21 cellular contexts compared by ENCODE assay signal in the genomic region with DNA sequence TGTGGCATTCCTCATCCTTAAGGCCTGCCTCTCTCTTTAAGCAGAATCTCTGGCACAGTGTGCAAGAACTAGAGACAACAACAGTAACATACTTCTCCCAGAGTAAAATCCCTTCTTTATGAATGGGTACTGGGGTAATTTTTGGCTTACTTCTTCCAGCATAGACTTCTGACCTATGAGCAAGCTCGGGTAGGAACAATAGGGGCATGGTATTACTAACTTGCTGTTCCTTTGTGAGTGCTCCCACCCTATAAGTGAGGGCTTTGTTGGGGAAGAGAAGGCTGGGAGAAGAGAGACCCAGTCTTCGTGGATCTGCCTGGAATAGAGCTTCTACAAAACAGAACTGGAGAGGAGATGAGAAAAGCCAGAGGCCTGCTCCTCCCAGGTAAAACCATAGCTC. TPM values are rescaled to one million over a fixed set of nuclear protein-coding genes. Genes with fewer than 3 reads are reported as not detected.
DNase-seq lines count a peak whose midpoint lies in the region; ATAC-seq and TF ChIP-seq lines count a peak whose summit lies in the region.
"Had no signal": no experiment of that assay in that cellular context is flagged by ENCODE, and none has a peak within 500 bp of the region (broad histone marks: within the 10 kb centered on the region; RNA-seq: fewer than 3 reads in every experiment).

No MANE protein-coding gene starts in this region.

- no peak overlapping the region for H3K9ac ChIP-seq in PC-3 (ENCODE audit: low read length)
- H3K9ac ChIP-seq: BLaER1 had no signal

- H3K27ac Mint-ChIP-seq in WTC11: no peak overlapping the region
- H3K27ac Mint-ChIP-seq: B cell; CD4-positive, CD25-positive, alpha-beta regulatory T cell; CD8-positive, alpha-beta T cell; GM23338; H9 had no signal

- H2AFZ ChIP-seq in PC-3 (ENCODE audit: low read length): no peak overlapping the region
- H2AFZ ChIP-seq: GM23338 had no signal

- peaks cover 62% of the 10 kb centered on the region for H3K4me1 ChIP-seq in PC-3 (ENCODE audit: insufficient read depth, low read length)
- H3K4me1 ChIP-seq: BLaER1 had no signal

- DNase-seq in PC-3 (no peak), globus pallidus (ENCODE audit: low spot score) (peak; percentile 24), putamen (ENCODE audit: low spot score) (peak; percentile 9), WTC11 (ENCODE audit: low spot score) (no peak)
- DNase-seq: CD4-positive, CD25-positive, alpha-beta regulatory T cell; CD8-positive, alpha-beta T cell; DMS 273 treated with DMSO at 0.1 percent for 48 hours; DMS79; EL; GDM1; H9 had no signal

- H3K79me2 ChIP-seq in PC-3 (ENCODE audit: low read length): no peaks in the 10 kb centered on the region

- no peaks in the 10 kb centered on the region for H3K4me1 Mint-ChIP-seq in WTC11
- H3K4me1 Mint-ChIP-seq: CD4-positive, CD25-positive, alpha-beta regulatory T cell; GM23338; H9 had no signal

- H3K9me2 ChIP-seq in PC-3 (replicated peaks; ENCODE audit: low read length): no peaks in the 10 kb centered on the region

- H3F3A ChIP-seq in PC-3 (ENCODE audit: low read length, unreplicated experiment): peaks cover 6% of the 10 kb centered on the region

- TF ChIP-seq CTCF in PC-3 (conservative IDR thresholded peaks at IDR 0.05; ENCODE audit: low read depth, low read length): no peak
- TF ChIP-seq CTCF in WTC11 (IDR thresholded peaks at IDR 0.05): no peak

- no peaks in the 10 kb centered on the region for H3K36me3 Mint-ChIP-seq in WTC11

- no peaks in the 10 kb centered on the region for H3K27me3 Mint-ChIP-seq in WTC11 (ENCODE audit: low read depth)
- H3K27me3 Mint-ChIP-seq: B cell; CD4-positive, CD25-positive, alpha-beta regulatory T cell had no signal

- no peak for ATAC-seq in PC-3
- ATAC-seq in WTC11: no peak
- no peak for ATAC-seq in HG02981 (IDR thresholded peaks at IDR 0.05; ENCODE audit: unreplicated experiment)
- no peak for ATAC-seq in HG03521 (IDR thresholded peaks at IDR 0.05; ENCODE audit: unreplicated experiment)
- ATAC-seq: CD8-positive, alpha-beta T cell; GM12878; GM23338; HCT116 had no signal

- CTCF ChIA-PET in PC-3 (lab: Charles Lee): no interaction called here
- CTCF ChIA-PET in WTC11 (lab: Charles Lee): interaction anchor here (0.9 kb wide), 1 partner anchor 9 kb away, joined by 3 read pairs; no protein-coding TSS in a partner anchor

- H3K36me3 ChIP-seq in PC-3 (ENCODE audit: low read depth, low read length): no peaks in the 10 kb centered on the region
- H3K36me3 ChIP-seq: BLaER1 had no signal

- POLR2A ChIA-PET in PC-3 (lab: Charles Lee; ENCODE audit: unreplicated experiment): interaction anchor here (0.6 kb wide), 1 partner anchor 59 kb away, joined by 4 read pairs; no protein-coding TSS in a partner anchor
- POLR2A ChIA-PET in WTC11 (lab: Charles Lee): no interaction called here

- no peak overlapping the region for H3K4me3 Mint-ChIP-seq in WTC11
- H3K4me3 Mint-ChIP-seq: B cell; CD8-positive, alpha-beta T cell; GM23338; H9 had no signal

- BruUV-seq in PC-3 (replicated peaks; lab: Mats Ljungman, UMichigan): no TSS peak

- no peaks in the 10 kb centered on the region for H3K9me3 ChIP-seq in PC-3 (ENCODE audit: low read length)
- H3K9me3 ChIP-seq: BLaER1 had no signal

- intact Hi-C loops in PC-3 (cut with micrococcal nuclease): no loop called here

- H3K27me3 ChIP-seq in PC-3 (ENCODE audit: low read length): no peaks in the 10 kb centered on the region

- no peak overlapping the region for H3K4me3 ChIP-seq in PC-3 (ENCODE audit: low read length)
- H3K4me3 ChIP-seq: BLaER1, GM12878, GM23338 had no signal

- no peak overlapping the region for H3K4me2 ChIP-seq in PC-3 (ENCODE audit: low read length)
- H3K4me2 ChIP-seq: BLaER1, GM23338 had no signal

- no peaks in the 10 kb centered on the region for H3K9me3 Mint-ChIP-seq in WTC11
- H3K9me3 Mint-ChIP-seq: CD4-positive, CD25-positive, alpha-beta regulatory T cell; CD8-positive, alpha-beta T cell; GM23338 had no signal

- peak overlapping the region; percentile 78; the same call in 1 of the 2 replicates for H3K27ac ChIP-seq in PC-3 (ENCODE audit: low read length)
- H3K27ac ChIP-seq: BLaER1, C4-2B had no signal

- H4K20me1 ChIP-seq in PC-3 (ENCODE audit: low read length): no peaks in the 10 kb centered on the region
- H4K20me1 ChIP-seq: BLaER1 had no signal

TF ChIP-seq in WTC11, 78 proteins besides CTCF, POLR2A, EP300 and RAD21 (continues in another document):
- TF ChIP-seq ZSCAN18 (CRISPR knock-in tag; IDR thresholded peaks at IDR 0.05) (no peak), JAZF1 (CRISPR knock-in tag; IDR thresholded peaks at IDR 0.05) (no peak), TP53 (CRISPR knock-in tag; IDR thresholded peaks at IDR 0.05) (no peak), NFYB (CRISPR knock-in tag; conservative IDR thresholded peaks at IDR 0.05; ENCODE audit: low read depth) (no peak), FOXJ3 (CRISPR knock-in tag; IDR thresholded peaks at IDR 0.05; ENCODE audit: borderline replicate concordance) (no peak), ZNF138 (CRISPR knock-in tag; conservative IDR thresholded peaks at IDR 0.05) (no peak), ERG (CRISPR knock-in tag; IDR thresholded peaks at IDR 0.05) (no peak)
- TF ChIP-seq, protein P1, sequence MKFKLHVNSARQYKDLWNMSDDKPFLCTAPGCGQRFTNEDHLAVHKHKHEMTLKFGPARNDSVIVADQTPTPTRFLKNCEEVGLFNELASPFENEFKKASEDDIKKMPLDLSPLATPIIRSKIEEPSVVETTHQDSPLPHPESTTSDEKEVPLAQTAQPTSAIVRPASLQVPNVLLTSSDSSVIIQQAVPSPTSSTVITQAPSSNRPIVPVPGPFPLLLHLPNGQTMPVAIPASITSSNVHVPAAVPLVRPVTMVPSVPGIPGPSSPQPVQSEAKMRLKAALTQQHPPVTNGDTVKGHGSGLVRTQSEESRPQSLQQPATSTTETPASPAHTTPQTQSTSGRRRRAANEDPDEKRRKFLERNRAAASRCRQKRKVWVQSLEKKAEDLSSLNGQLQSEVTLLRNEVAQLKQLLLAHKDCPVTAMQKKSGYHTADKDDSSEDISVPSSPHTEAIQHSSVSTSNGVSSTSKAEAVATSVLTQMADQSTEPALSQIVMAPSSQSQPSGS (CRISPR knock-in tag; IDR thresholded peaks at IDR 0.05; ENCODE audit: borderline replicate concordance, low read depth): no peak
- TF ChIP-seq, protein P2, sequence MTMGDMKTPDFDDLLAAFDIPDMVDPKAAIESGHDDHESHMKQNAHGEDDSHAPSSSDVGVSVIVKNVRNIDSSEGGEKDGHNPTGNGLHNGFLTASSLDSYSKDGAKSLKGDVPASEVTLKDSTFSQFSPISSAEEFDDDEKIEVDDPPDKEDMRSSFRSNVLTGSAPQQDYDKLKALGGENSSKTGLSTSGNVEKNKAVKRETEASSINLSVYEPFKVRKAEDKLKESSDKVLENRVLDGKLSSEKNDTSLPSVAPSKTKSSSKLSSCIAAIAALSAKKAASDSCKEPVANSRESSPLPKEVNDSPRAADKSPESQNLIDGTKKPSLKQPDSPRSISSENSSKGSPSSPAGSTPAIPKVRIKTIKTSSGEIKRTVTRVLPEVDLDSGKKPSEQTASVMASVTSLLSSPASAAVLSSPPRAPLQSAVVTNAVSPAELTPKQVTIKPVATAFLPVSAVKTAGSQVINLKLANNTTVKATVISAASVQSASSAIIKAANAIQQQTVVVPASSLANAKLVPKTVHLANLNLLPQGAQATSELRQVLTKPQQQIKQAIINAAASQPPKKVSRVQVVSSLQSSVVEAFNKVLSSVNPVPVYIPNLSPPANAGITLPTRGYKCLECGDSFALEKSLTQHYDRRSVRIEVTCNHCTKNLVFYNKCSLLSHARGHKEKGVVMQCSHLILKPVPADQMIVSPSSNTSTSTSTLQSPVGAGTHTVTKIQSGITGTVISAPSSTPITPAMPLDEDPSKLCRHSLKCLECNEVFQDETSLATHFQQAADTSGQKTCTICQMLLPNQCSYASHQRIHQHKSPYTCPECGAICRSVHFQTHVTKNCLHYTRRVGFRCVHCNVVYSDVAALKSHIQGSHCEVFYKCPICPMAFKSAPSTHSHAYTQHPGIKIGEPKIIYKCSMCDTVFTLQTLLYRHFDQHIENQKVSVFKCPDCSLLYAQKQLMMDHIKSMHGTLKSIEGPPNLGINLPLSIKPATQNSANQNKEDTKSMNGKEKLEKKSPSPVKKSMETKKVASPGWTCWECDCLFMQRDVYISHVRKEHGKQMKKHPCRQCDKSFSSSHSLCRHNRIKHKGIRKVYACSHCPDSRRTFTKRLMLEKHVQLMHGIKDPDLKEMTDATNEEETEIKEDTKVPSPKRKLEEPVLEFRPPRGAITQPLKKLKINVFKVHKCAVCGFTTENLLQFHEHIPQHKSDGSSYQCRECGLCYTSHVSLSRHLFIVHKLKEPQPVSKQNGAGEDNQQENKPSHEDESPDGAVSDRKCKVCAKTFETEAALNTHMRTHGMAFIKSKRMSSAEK (CRISPR knock-in tag; IDR thresholded peaks at IDR 0.05; ENCODE audit: borderline replicate concordance): no peak

RNA-seq across cellular contexts. Expression of gene CLDN2, which starts 30.2 kb away (rescaled TPM):
- total RNA-seq in PC-3 (2014; rRNA removed): not detected in 2 replicates
- 0.11 TPM in 1 of 3 replicates, not detected in the others for total RNA-seq in WTC11 (2021)
- total RNA-seq: A172; B cell; CD4-positive, CD25-positive, alpha-beta regulatory T cell; CD8-positive, alpha-beta T cell; GM23338; H4; H9 had no signal

RNA-seq across cellular contexts. Expression of gene RIPPLY1, which starts 47.2 kb away (rescaled TPM):
- total RNA-seq in PC-3 (2014; rRNA removed) (not detected in 2 replicates), WTC11 (2021) (not detected in 3 replicates)
- total RNA-seq: A172; B cell; CD4-positive, CD25-positive, alpha-beta regulatory T cell; CD8-positive, alpha-beta T cell; GM12878; GM23338; H4; H9 had no signal

RNA-seq across cellular contexts. Expression of gene MORC4, which starts 49.6 kb away (rescaled TPM):
- 24.8 and 25.7 TPM in 2 replicates for total RNA-seq in PC-3 (2014; rRNA removed)
- 2.8 to 4.6 TPM (median 3.0 TPM) in 3 replicates for total RNA-seq in WTC11 (2021)

Comparison
In these comparisons a context has a peak if more than half of its experiments do, and no peak if none do; other contexts are left out.
1. DNase-seq: peak in globus pallidus (single experiment) and putamen (single experiment); none in PC-3 (single experiment) and WTC11 (single experiment).